ENCODE assay signal across 32 cellular contexts in genomic region chr18:74450626-74451025, GRCh38. TPM values are rescaled to one million over a fixed set of nuclear protein-coding genes. Genes with fewer than 3 reads are reported as not detected.
DNase-seq lines count a peak whose midpoint lies in the region; ATAC-seq and TF ChIP-seq lines count a peak whose summit lies in the region.
"Had no signal": no experiment of that assay in that cellular context is flagged by ENCODE, and none has a peak within 500 bp of the region (broad histone marks: within the 10 kb centered on the region; RNA-seq: fewer than 3 reads in every experiment).

No MANE protein-coding gene starts in this region.

- H3K27me3 Mint-ChIP-seq in progenitor cell of endocrine pancreas, result peaks cover 50% of the 10 kb centered on the region

- DNase-seq in Ammon's horn (ENCODE audit: low spot score) (peak; percentile 87), cerebellum (ENCODE audit: low spot score) (peak; percentile 14), hippocampal formation (lab: John Stamatoyannopoulos, UW) (peak; percentile 60 to 62), pons (ENCODE audit: low spot score) (peak; percentile 94), amniotic stem cell (lab: John Stamatoyannopoulos, UW) (no peak), progenitor cell of endocrine pancreas (ENCODE audit: low spot score, unreplicated experiment) (no peak)
- DNase-seq: activated CD8-positive, alpha-beta T cell treated with anti-CD3 and anti-CD28 coated beads, Interleukin-2, amount 10 ng/mL, durations not matched to agents 7 days and 5 days; activated effector memory CD4-positive, alpha-beta T cell treated with Interleukin-2 at 50 U/mL for 16 hours; activated naive CD8-positive, alpha-beta T cell treated with anti-CD3 and anti-CD28 coated beads, Interleukin-2, amount 10 ng/mL, durations not matched to agents 7 days and 5 days; activated T-cell treated with anti-CD3 and anti-CD28 coated beads for 4 hours; Caco-2; DND-41; effector memory CD8-positive, alpha-beta T cell; foreskin melanocyte; kidney; NCI-H2029 treated with DMSO at 0.1 percent for 48 hours; NCI-H226; NCI-H748 treated with DMSO at 0.1 percent for 48 hours; sigmoid colon; stimulated activated CD4-positive, alpha-beta T cell treated with anti-CD3 and anti-CD28 coated beads, Interleukin-15, amount 100 ng/mL, for 24 hours; stomach; T-helper 2 cell; trophoblast cell had no signal

- ATAC-seq in HG02588 (IDR thresholded peaks at IDR 0.05; ENCODE audit: unreplicated experiment), result no peak
- no peak for ATAC-seq in GM21723 (IDR thresholded peaks at IDR 0.05; ENCODE audit: unreplicated experiment)
- ATAC-seq: A549; activated CD8-positive, alpha-beta T cell treated with anti-CD3 and anti-CD28 coated beads, Interleukin-2, amount 10 ng/mL, durations not matched to agents 7 days and 5 days; effector memory CD8-positive, alpha-beta T cell; GM12878; SK-N-SH treated with all-trans-retinoic acid at 6 μM for 48 hours had no signal

- TF ChIP-seq CTCF in progenitor cell of endocrine pancreas (IDR thresholded peaks at IDR 0.05; ENCODE audit: unreplicated experiment), result no peak

- no peaks in the 10 kb centered on the region for H3K36me3 Mint-ChIP-seq in progenitor cell of endocrine pancreas (ENCODE audit: insufficient read depth)
- H3K36me3 Mint-ChIP-seq: activated naive CD8-positive, alpha-beta T cell treated with anti-CD3 and anti-CD28 coated beads, Interleukin-2, amount 10 ng/mL, durations not matched to agents 7 days and 5 days had no signal

- no peak overlapping the region for H3K27ac Mint-ChIP-seq in progenitor cell of endocrine pancreas
- H3K27ac Mint-ChIP-seq: activated CD8-positive, alpha-beta T cell treated with anti-CD3 and anti-CD28 coated beads, Interleukin-2, amount 10 ng/mL, durations not matched to agents 7 days and 5 days; activated naive CD8-positive, alpha-beta T cell treated with anti-CD3 and anti-CD28 coated beads, Interleukin-2, amount 10 ng/mL, durations not matched to agents 7 days and 5 days; B cell had no signal

- no peak overlapping the region for H3K4me3 Mint-ChIP-seq in progenitor cell of endocrine pancreas (ENCODE audit: low read depth)
- H3K4me3 Mint-ChIP-seq: activated CD8-positive, alpha-beta T cell treated with anti-CD3 and anti-CD28 coated beads, Interleukin-2, amount 10 ng/mL, durations not matched to agents 7 days and 5 days; activated naive CD8-positive, alpha-beta T cell treated with anti-CD3 and anti-CD28 coated beads, Interleukin-2, amount 10 ng/mL, durations not matched to agents 7 days and 5 days; B cell; effector memory CD8-positive, alpha-beta T cell had no signal

- no peaks in the 10 kb centered on the region for H3K9me3 Mint-ChIP-seq in progenitor cell of endocrine pancreas (ENCODE audit: low read depth)
- H3K9me3 Mint-ChIP-seq: activated naive CD8-positive, alpha-beta T cell treated with anti-CD3 and anti-CD28 coated beads, Interleukin-2, amount 10 ng/mL, durations not matched to agents 7 days and 5 days; effector memory CD8-positive, alpha-beta T cell had no signal

- peaks cover 7% of the 10 kb centered on the region for H3K4me1 Mint-ChIP-seq in progenitor cell of endocrine pancreas (ENCODE audit: low read depth)
- H3K4me1 Mint-ChIP-seq: B cell had no signal

RNA-seq across cellular contexts. Expression of gene DIPK1C, which starts 6.5 kb away (rescaled TPM):
- total RNA-seq in cerebellum (4.9 TPM), progenitor cell of endocrine pancreas (not detected in 2 replicates)
- total RNA-seq: activated CD8-positive, alpha-beta T cell treated with anti-CD3 and anti-CD28 coated beads, Interleukin-2, amount 10 ng/mL, durations not matched to agents 7 days and 5 days; activated naive CD8-positive, alpha-beta T cell treated with anti-CD3 and anti-CD28 coated beads, Interleukin-2, amount 10 ng/mL, durations not matched to agents 7 days and 5 days; B cell; Caco-2; GM12878; lung microvascular endothelial cell; M059J; OCI-LY7 had no signal

RNA-seq across cellular contexts. Expression of gene CNDP2, which starts 45.5 kb away (rescaled TPM):
- total RNA-seq in cerebellum (36.5 TPM), progenitor cell of endocrine pancreas (176 and 182 TPM in 2 replicates)

Comparison
In these comparisons a context has a peak if more than half of its experiments do, and no peak if none do; other contexts are left out.
1. DNase-seq: peak in Ammon's horn (single experiment), cerebellum (single experiment), hippocampal formation (2 of 2) and pons (single experiment); none in amniotic stem cell (single experiment) and progenitor cell of endocrine pancreas (single experiment).